Comparison of ENCODE assay signal across 8 cellular contexts in the genomic region with DNA sequence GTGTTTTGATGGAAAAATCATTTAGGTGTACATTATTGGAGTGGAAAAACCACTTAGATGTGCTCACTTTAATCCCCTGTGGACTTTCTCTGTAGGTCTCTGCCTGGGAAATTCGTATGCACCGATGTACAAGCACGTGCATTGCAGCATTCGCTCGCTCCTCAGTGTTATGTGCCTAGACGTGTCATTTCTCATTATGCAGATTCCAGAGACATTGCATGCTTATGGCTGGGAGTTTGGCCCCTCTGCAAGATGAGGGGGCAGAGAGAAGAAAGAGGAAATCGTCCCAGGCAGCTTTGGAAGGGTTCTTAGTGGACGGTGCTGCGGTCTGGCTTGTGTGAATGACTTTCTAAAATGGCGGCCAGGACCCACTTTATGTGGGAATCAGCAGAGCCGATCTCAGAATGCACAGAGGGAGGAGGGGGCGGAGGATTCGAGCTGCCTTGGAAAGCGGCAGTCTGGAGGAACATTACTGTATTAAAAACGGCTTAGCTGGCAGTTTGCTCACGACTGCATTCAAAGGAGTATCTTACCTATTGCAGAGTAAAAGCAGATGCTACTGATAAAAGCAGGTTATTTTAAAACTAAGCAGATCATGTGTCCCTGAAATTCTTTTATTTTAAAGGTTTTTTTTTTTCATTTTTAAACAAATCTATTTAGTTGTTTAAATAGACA. TPM values are rescaled to one million over a fixed set of nuclear protein-coding genes. Genes with fewer than 3 reads are reported as not detected.
DNase-seq lines count a peak whose midpoint lies in the region; ATAC-seq and TF ChIP-seq lines count a peak whose summit lies in the region.

No MANE protein-coding gene starts in this region.

- H3K36me3 Mint-ChIP-seq in IgD-negative memory B cell = no peaks in the 10 kb centered on the region

- intact Hi-C loops in head of caudate nucleus (cut with DNase I) = loop anchor here (5.0 kb wide), 1 partner anchor 37 kb away; no protein-coding TSS in a partner anchor

- H2BK120ac ChIP-seq in trophoblast cell (ENCODE audit: insufficient read depth, low read length, poor library complexity) = peak overlapping the region; percentile 83

- peak; percentile 44 for DNase-seq in CMK (ENCODE audit: low read depth)
- DNase-seq in activated naive CD4-positive, alpha-beta T cell treated with anti-CD3 and anti-CD28 coated beads, Interleukin-2, amount 50 U/mL, for 16 hours = peak; percentile 44
- peak; percentile 45 to 92 (median 75) for DNase-seq in head of caudate nucleus
- DNase-seq in trophoblast cell = peak; percentile 73 to 85

- H3K9me3 ChIP-seq in OCI-LY3 (ENCODE audit: insufficient read depth, low read length) = no peaks in the 10 kb centered on the region
- no peaks in the 10 kb centered on the region for H3K9me3 ChIP-seq in trophoblast cell (ENCODE audit: insufficient read depth, low read depth, low read length)

- H3K9me3 Mint-ChIP-seq in IgD-negative memory B cell = no peaks in the 10 kb centered on the region

- H3K4ac ChIP-seq in trophoblast cell (ENCODE audit: low read depth, low read length) = peak overlapping the region; percentile 82

- TF ChIP-seq CTCF in OCI-LY3 (IDR thresholded peaks at IDR 0.05; ENCODE audit: low read depth, low read length) = no peak

- peak overlapping the region; percentile 90 for H3K18ac ChIP-seq in trophoblast cell (ENCODE audit: low read length)

- H2AFZ ChIP-seq in OCI-LY3 (ENCODE audit: low read depth, low read length) = no peak overlapping the region
- H2AFZ ChIP-seq in trophoblast cell (ENCODE audit: insufficient read depth, low read length, poor library complexity) = peak overlapping the region; percentile 59

- peak overlapping the region; percentile 86 for H4K91ac ChIP-seq in trophoblast cell (ENCODE audit: low read depth, low read length)

- H2BK5ac ChIP-seq in trophoblast cell (ENCODE audit: low read depth, low read length, poor library complexity) = peak overlapping the region; percentile 81

- no peak overlapping the region for H3K23ac ChIP-seq in trophoblast cell (ENCODE audit: low read length)

- peak overlapping the region; percentile 90 for H4K8ac ChIP-seq in trophoblast cell (ENCODE audit: low read depth, low read length)

- H3K27ac ChIP-seq in OCI-LY3 (ENCODE audit: low read length) (peak overlapping the region; percentile 61), trophoblast cell (ENCODE audit: low read depth, low read length) (peak overlapping the region; percentile 94)

- peak overlapping the region; percentile 83 for H4K12ac ChIP-seq in trophoblast cell (ENCODE audit: low read depth, low read length)

- H3K27ac Mint-ChIP-seq in IgD-negative memory B cell = peak overlapping the region; percentile 96 to 98 (median 98)

- H3K4me1 Mint-ChIP-seq in IgD-negative memory B cell = peaks cover 36 to 46% (median 37%) of the 10 kb centered on the region in 3 donors

- H3K36me3 ChIP-seq in OCI-LY3 (replicated peaks; ENCODE audit: low read depth, low read length) = no peaks in the 10 kb centered on the region
- H3K36me3 ChIP-seq in trophoblast cell (ENCODE audit: control insufficient read depth in 1 of 2, insufficient read depth in 2 of 2, low read length in 2 of 2) = no peaks in the 10 kb centered on the region

- H3K9ac ChIP-seq in OCI-LY3 (ENCODE audit: low read length) = peak overlapping the region; percentile 76
- H3K9ac ChIP-seq in trophoblast cell (ENCODE audit: low read length) = peak overlapping the region; percentile 77

- H2AK5ac ChIP-seq in trophoblast cell (ENCODE audit: low read length) = peak overlapping the region; percentile 72

- H3K27me3 ChIP-seq in OCI-LY3 (ENCODE audit: low read depth, low read length) = no peaks in the 10 kb centered on the region
- no peaks in the 10 kb centered on the region for H3K27me3 ChIP-seq in trophoblast cell (ENCODE audit: insufficient read depth, low read length)

- H3K4me3 Mint-ChIP-seq in IgD-negative memory B cell = peak overlapping the region; percentile 98 to 100 (median 99)

- peak overlapping the region; percentile 34 for H2BK12ac ChIP-seq in trophoblast cell (ENCODE audit: low read length)

- no peak for ATAC-seq in HG03571 (IDR thresholded peaks at IDR 0.05; ENCODE audit: unreplicated experiment)
- no peak for ATAC-seq in GM18873 (IDR thresholded peaks at IDR 0.05; ENCODE audit: low FRiP score, unreplicated experiment)

- H3K4me3 ChIP-seq in OCI-LY3 (ENCODE audit: low read length) = peak overlapping the region; percentile 90
- peak overlapping the region; percentile 79 for H3K4me3 ChIP-seq in trophoblast cell (ENCODE audit: low read depth, low read length)

- H3K4me2 ChIP-seq in OCI-LY3 (ENCODE audit: low read length) = peak overlapping the region; percentile 99
- peak overlapping the region; percentile 84 for H3K4me2 ChIP-seq in trophoblast cell (ENCODE audit: low read length)

- H3K4me1 ChIP-seq in OCI-LY3 (ENCODE audit: low read length) = peaks cover 35% of the 10 kb centered on the region
- H3K4me1 ChIP-seq in trophoblast cell (ENCODE audit: control insufficient read depth in 1 of 2, insufficient read depth in 2 of 2, low read length in 2 of 2) = peaks cover 0 to 1% of the 10 kb centered on the region in 2 experiments

- peaks cover 72% of the 10 kb centered on the region for H3K79me2 ChIP-seq in OCI-LY3 (ENCODE audit: low read length)
- peaks cover 19% of the 10 kb centered on the region for H3K79me2 ChIP-seq in trophoblast cell (ENCODE audit: control insufficient read depth, insufficient read depth, low read length, poor library complexity)

- peak overlapping the region; percentile 92 for H3K14ac ChIP-seq in trophoblast cell (ENCODE audit: low read length)

- H3K27me3 Mint-ChIP-seq in IgD-negative memory B cell = no peaks in the 10 kb centered on the region

- H3K79me1 ChIP-seq in trophoblast cell (ENCODE audit: low read length) = peaks cover 24% of the 10 kb centered on the region

- H4K20me1 ChIP-seq in OCI-LY3 (ENCODE audit: insufficient read depth, low read length) = peaks cover 5% of the 10 kb centered on the region

- WGBS in trophoblast cell (ENCODE audit: extremely low coverage, insufficient coverage, insufficient read length) = no CpG with 5 or more reads among the region's 16 CpGs

RNA-seq across cellular contexts. Expression of a gene that starts 2.4 kb away (rescaled TPM):
- polyA plus RNA-seq in IgD-negative memory B cell = 43.2 TPM
- 21.2 and 21.4 TPM in 2 replicates for polyA plus RNA-seq in trophoblast cell (2013)

RNA-seq across cellular contexts. Expression of a gene that starts 42.5 kb away (rescaled TPM):
- polyA plus RNA-seq in IgD-negative memory B cell = 1.3 TPM
- polyA plus RNA-seq in trophoblast cell (2013) = 2.1 TPM in 2 replicates
